In genomic region chr7:142434666-142435174, GRCh38 we compare ENCODE assay signal across 14 cellular contexts.
DNase-seq lines count a peak whose midpoint lies in the region; ATAC-seq lines count a peak whose summit lies in the region.
"Had no signal": no experiment of that assay in that cellular context is flagged by ENCODE, and none has a peak within 500 bp of the region (broad histone marks: within the 10 kb centered on the region; RNA-seq: fewer than 3 reads in every experiment).

No MANE protein-coding gene starts in this region.

- no peaks in the 10 kb centered on the region for H3K36me3 Mint-ChIP-seq in CD8-positive, alpha-beta memory T cell
- H3K36me3 Mint-ChIP-seq in activated CD8-positive, alpha-beta T cell treated with anti-CD3 and anti-CD28 coated beads, Interleukin-2, amount 10 ng/mL, durations not matched to agents 7 days and 5 days (ENCODE audit: low read depth): no peaks in the 10 kb centered on the region
- H3K36me3 Mint-ChIP-seq in naive B cell: peaks cover 0 to 11% of the 10 kb centered on the region in 2 donors

- ATAC-seq in GM18868 (IDR thresholded peaks at IDR 0.05; ENCODE audit: unreplicated experiment) (peak; percentile 32), naive B cell (ENCODE audit: low read depth in 2 of 2) (no peak), HG02870 (IDR thresholded peaks at IDR 0.05; ENCODE audit: unreplicated experiment) (no peak)
- ATAC-seq in activated CD8-positive, alpha-beta T cell treated with anti-CD3 and anti-CD28 coated beads, Interleukin-2, amount 10 ng/mL, durations not matched to agents 7 days and 5 days: peak; percentile 51

- H3K27ac Mint-ChIP-seq in CD8-positive, alpha-beta memory T cell: peak overlapping the region in 7 of 8 donors; percentile 5 to 84 (median 66)
- peak overlapping the region; percentile 87 for H3K27ac Mint-ChIP-seq in activated CD8-positive, alpha-beta T cell treated with anti-CD3 and anti-CD28 coated beads, Interleukin-2, amount 10 ng/mL, durations not matched to agents 7 days and 5 days
- peak overlapping the region in 2 of 6 donors; percentile 53 to 64 for H3K27ac Mint-ChIP-seq in naive B cell

- H3K4me1 Mint-ChIP-seq in CD8-positive, alpha-beta memory T cell: peaks cover 18 to 34% (median 32%) of the 10 kb centered on the region in 3 donors
- H3K4me1 Mint-ChIP-seq in activated CD8-positive, alpha-beta T cell treated with anti-CD3 and anti-CD28 coated beads, Interleukin-2, amount 10 ng/mL, durations not matched to agents 7 days and 5 days (ENCODE audit: low read depth): peaks cover 35% of the 10 kb centered on the region
- H3K4me1 Mint-ChIP-seq in naive B cell: peaks cover 0 to 18% (median 6%) of the 10 kb centered on the region in 3 donors
- H3K4me1 Mint-ChIP-seq: neural crest cell had no signal

- no peaks in the 10 kb centered on the region for H3K9me3 ChIP-seq in CD8-positive, alpha-beta memory T cell (ENCODE audit: low read length)
- H3K9me3 ChIP-seq: lower lobe of right lung had no signal

- peaks cover 5% of the 10 kb centered on the region for H3K4me1 ChIP-seq in CD8-positive, alpha-beta memory T cell (ENCODE audit: insufficient read depth, low read length)
- H3K4me1 ChIP-seq: lower lobe of right lung had no signal

- H3K27me3 Mint-ChIP-seq in CD8-positive, alpha-beta memory T cell: peaks cover 0 to 3% of the 10 kb centered on the region in 2 donors
- peaks cover 2% of the 10 kb centered on the region for H3K27me3 Mint-ChIP-seq in activated CD8-positive, alpha-beta T cell treated with anti-CD3 and anti-CD28 coated beads, Interleukin-2, amount 10 ng/mL, durations not matched to agents 7 days and 5 days (ENCODE audit: low read depth)
- H3K27me3 Mint-ChIP-seq in naive B cell: peaks cover 0 to 11% (median 0%) of the 10 kb centered on the region in 3 donors

- CTCF ChIA-PET in CD8-positive, alpha-beta memory T cell (lab: Charles Lee): interaction anchor here (0.7 to 1.2 kb wide), 2 partner anchors 25 to 384 kb away, joined by 3 read pairs; no protein-coding TSS in a partner anchor
- CTCF ChIA-PET in activated CD8-positive, alpha-beta T cell treated with anti-CD3 and anti-CD28 coated beads, Interleukin-2, amount 10 ng/mL, durations not matched to agents 7 days and 5 days (lab: Charles Lee): interaction anchor here (0.5 to 4.1 kb wide), 15 partner anchors 10 to 568 kb away, joined by 3 to 16 read pairs (median 5); no protein-coding TSS in a partner anchor

- no peaks in the 10 kb centered on the region for H3K36me3 ChIP-seq in CD8-positive, alpha-beta memory T cell (ENCODE audit: insufficient read depth, low read length)
- H3K36me3 ChIP-seq: BLaER1, lower lobe of right lung had no signal

- no peaks in the 10 kb centered on the region for H3K9me3 Mint-ChIP-seq in CD8-positive, alpha-beta memory T cell
- H3K9me3 Mint-ChIP-seq in activated CD8-positive, alpha-beta T cell treated with anti-CD3 and anti-CD28 coated beads, Interleukin-2, amount 10 ng/mL, durations not matched to agents 7 days and 5 days (ENCODE audit: insufficient read depth): no peaks in the 10 kb centered on the region
- peaks cover 6 to 13% (median 10%) of the 10 kb centered on the region in 7 donors for H3K9me3 Mint-ChIP-seq in naive B cell
- H3K9me3 Mint-ChIP-seq: neural crest cell had no signal

- DNase-seq in CD8-positive, alpha-beta memory T cell: no peak
- DNase-seq in activated CD8-positive, alpha-beta T cell treated with anti-CD3 and anti-CD28 coated beads, Interleukin-2, amount 10 ng/mL, durations not matched to agents 7 days and 5 days: no peak
- DNase-seq in naive B cell (no peak), NCI-H1048 (lab: John Stamatoyannopoulos, UW) (no peak), DMS153 (lab: John Stamatoyannopoulos, UW) (no peak)
- DNase-seq: lower lobe of right lung, NCI-H2029, NCI-H524 treated with DMSO at 0.1 percent for 48 hours, PC-9 had no signal

- peak overlapping the region; percentile 46 for H3K4me3 ChIP-seq in CD8-positive, alpha-beta memory T cell (ENCODE audit: low read length)
- H3K4me3 ChIP-seq: BLaER1, lower lobe of right lung, PC-9 had no signal

- POLR2A ChIA-PET in CD8-positive, alpha-beta memory T cell (lab: Charles Lee): interaction anchor here (1.6 kb wide), 1 partner anchor 362 kb away, joined by 9 read pairs; no protein-coding TSS in a partner anchor
- POLR2A ChIA-PET in activated CD8-positive, alpha-beta T cell treated with anti-CD3 and anti-CD28 coated beads, Interleukin-2, amount 10 ng/mL, durations not matched to agents 7 days and 5 days (lab: Charles Lee): interaction anchor here (0.7 to 1.4 kb wide), 2 partner anchors 11 to 363 kb away, joined by 3 to 13 read pairs; no protein-coding TSS in a partner anchor

- H3K4me3 Mint-ChIP-seq in CD8-positive, alpha-beta memory T cell: peak overlapping the region; percentile 52 to 84 (median 79)
- H3K4me3 Mint-ChIP-seq in activated CD8-positive, alpha-beta T cell treated with anti-CD3 and anti-CD28 coated beads, Interleukin-2, amount 10 ng/mL, durations not matched to agents 7 days and 5 days: peak overlapping the region; percentile 77
- H3K4me3 Mint-ChIP-seq in naive B cell: peak overlapping the region; percentile 32 to 81 (median 60)
- H3K4me3 Mint-ChIP-seq: neural crest cell had no signal

- H3K27me3 ChIP-seq in CD8-positive, alpha-beta memory T cell (ENCODE audit: insufficient read depth, low read length, poor library complexity, severe bottlenecking): no peaks in the 10 kb centered on the region
- H3K27me3 ChIP-seq: BLaER1 had no signal

- no peak overlapping the region for H3K27ac ChIP-seq in CD8-positive, alpha-beta memory T cell (ENCODE audit: low read depth, low read length)
- H3K27ac ChIP-seq: BLaER1, epithelial cell of prostate, lower lobe of right lung, PC-9 had no signal

Comparison
In these comparisons a context has a peak if more than half of its experiments do, and no peak if none do; other contexts are left out.
1. ATAC-seq: peak in GM18868 (single experiment) and activated CD8-positive, alpha-beta T cell treated with anti-CD3 and anti-CD28 coated beads, Interleukin-2, amount 10 ng/mL, durations not matched to agents 7 days and 5 days (single experiment); none in naive B cell (0 of 2) and HG02870 (single experiment).
2. Peak in every context shown above with its lines, with median percentiles within 50 percentile points of each other: H3K4me3 Mint-ChIP-seq.